In the genomic region with DNA sequence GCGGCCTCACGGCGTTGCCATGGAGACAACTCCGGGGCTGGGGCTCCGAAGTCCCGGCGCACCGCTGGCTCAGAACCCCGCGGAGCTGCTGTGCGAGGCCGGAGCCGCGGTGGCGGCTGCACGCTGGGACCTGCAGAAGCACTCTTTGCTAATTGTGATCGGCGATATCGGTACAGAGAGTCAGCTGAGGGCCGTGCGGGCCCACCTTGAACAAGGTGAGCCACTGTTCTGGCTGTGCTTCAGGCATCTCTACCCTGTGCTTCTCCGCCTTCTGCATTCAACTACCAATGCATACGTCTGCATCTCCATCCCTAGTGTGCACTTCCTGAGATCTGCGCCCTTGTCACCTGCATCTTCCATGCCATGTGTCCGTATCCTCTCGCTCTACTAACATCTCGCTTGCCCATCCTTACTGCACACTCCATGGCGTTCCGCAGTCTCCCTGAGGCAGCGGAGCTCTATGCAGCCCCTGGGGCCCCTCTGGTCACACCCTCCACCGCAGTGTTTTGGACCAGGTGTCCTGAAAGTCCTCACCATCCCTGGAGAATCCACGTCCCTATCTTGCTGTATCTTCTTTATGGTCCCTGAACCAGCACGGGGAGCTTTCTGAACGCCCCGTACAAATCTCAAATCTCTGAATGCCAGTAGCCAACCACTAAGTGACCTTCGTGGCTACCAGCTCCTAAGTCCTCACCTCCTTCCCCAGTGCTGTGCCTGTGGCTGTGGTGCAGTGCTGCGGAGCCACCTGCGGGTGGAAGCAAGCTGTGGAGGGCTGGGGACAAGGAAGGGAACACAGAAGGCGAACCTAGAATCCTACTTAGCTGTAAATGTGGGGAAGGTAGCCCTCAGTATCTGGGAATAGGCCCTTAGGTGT, we compare ENCODE assay signal across 1 cellular context.
TF ChIP-seq lines count a peak whose summit lies in the region.

No MANE protein-coding gene starts in this region.

TF ChIP-seq in HepG2, 621 proteins besides CTCF, POLR2A, EP300 and RAD21 (continued from another document):
- TF ChIP-seq, protein P1, sequence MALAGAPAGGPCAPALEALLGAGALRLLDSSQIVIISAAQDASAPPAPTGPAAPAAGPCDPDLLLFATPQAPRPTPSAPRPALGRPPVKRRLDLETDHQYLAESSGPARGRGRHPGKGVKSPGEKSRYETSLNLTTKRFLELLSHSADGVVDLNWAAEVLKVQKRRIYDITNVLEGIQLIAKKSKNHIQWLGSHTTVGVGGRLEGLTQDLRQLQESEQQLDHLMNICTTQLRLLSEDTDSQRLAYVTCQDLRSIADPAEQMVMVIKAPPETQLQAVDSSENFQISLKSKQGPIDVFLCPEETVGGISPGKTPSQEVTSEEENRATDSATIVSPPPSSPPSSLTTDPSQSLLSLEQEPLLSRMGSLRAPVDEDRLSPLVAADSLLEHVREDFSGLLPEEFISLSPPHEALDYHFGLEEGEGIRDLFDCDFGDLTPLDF (CRISPR knock-in tag; IDR thresholded peaks at IDR 0.05), result no peak
- TF ChIP-seq SPEN (CRISPR knock-in tag; IDR thresholded peaks at IDR 0.05; ENCODE audit: low read depth), result no peak
- TF ChIP-seq, protein P2, sequence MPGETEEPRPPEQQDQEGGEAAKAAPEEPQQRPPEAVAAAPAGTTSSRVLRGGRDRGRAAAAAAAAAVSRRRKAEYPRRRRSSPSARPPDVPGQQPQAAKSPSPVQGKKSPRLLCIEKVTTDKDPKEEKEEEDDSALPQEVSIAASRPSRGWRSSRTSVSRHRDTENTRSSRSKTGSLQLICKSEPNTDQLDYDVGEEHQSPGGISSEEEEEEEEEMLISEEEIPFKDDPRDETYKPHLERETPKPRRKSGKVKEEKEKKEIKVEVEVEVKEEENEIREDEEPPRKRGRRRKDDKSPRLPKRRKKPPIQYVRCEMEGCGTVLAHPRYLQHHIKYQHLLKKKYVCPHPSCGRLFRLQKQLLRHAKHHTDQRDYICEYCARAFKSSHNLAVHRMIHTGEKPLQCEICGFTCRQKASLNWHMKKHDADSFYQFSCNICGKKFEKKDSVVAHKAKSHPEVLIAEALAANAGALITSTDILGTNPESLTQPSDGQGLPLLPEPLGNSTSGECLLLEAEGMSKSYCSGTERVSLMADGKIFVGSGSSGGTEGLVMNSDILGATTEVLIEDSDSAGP (CRISPR knock-in tag; IDR thresholded peaks at IDR 0.05; ENCODE audit: borderline replicate concordance), result peak; percentile 48; the same call in 1 of the 2 replicates
- no peak for TF ChIP-seq GZF1 (CRISPR knock-in tag; IDR thresholded peaks at IDR 0.05)
- TF ChIP-seq HOXA3 (CRISPR knock-in tag; IDR thresholded peaks at IDR 0.05), result no peak
- TF ChIP-seq ZBTB8A (CRISPR knock-in tag; IDR thresholded peaks at IDR 0.05; ENCODE audit: borderline replicate concordance, low read depth), result no peak
- no peak for TF ChIP-seq ZFP41 (CRISPR knock-in tag; IDR thresholded peaks at IDR 0.05; ENCODE audit: borderline replicate concordance)
- TF ChIP-seq NFE2L1 (CRISPR knock-in tag; IDR thresholded peaks at IDR 0.05; ENCODE audit: borderline replicate concordance), result no peak
- TF ChIP-seq HOXA5 (CRISPR knock-in tag; IDR thresholded peaks at IDR 0.05), result no peak
- TF ChIP-seq ZNF335 (CRISPR knock-in tag; IDR thresholded peaks at IDR 0.05), result 0 out of 2 replicates have a peak, but pooled peaks have one; percentile 23
- TF ChIP-seq ZSCAN12 (CRISPR knock-in tag; IDR thresholded peaks at IDR 0.05), result no peak
- TF ChIP-seq ZNF431 (CRISPR knock-in tag; IDR thresholded peaks at IDR 0.05; ENCODE audit: borderline replicate concordance, low read depth), result no peak
- no peak for TF ChIP-seq ZNF282 (IDR thresholded peaks at IDR 0.05; ENCODE audit: partially characterized antibody)
- no peak for TF ChIP-seq ZNF549 (CRISPR knock-in tag; IDR thresholded peaks at IDR 0.05)
- TF ChIP-seq RFX3 (CRISPR knock-in tag; IDR thresholded peaks at IDR 0.05), result no peak; the same call in 1 of the 2 replicates
- no peak for TF ChIP-seq HCFC1 (IDR thresholded peaks at IDR 0.05; ENCODE audit: low read depth, low read length)
- TF ChIP-seq EEA1 (CRISPR knock-in tag; IDR thresholded peaks at IDR 0.05; ENCODE audit: borderline replicate concordance), result no peak
- no peak for TF ChIP-seq ZNF256 (CRISPR knock-in tag; conservative IDR thresholded peaks at IDR 0.05)
- TF ChIP-seq BORCS8-MEF2B (CRISPR knock-in tag; IDR thresholded peaks at IDR 0.05), result 0 out of 2 replicates have a peak, but pooled peaks have one; percentile 12
- TF ChIP-seq ZEB1 (IDR thresholded peaks at IDR 0.05; ENCODE audit: insufficient replicate concordance, low read depth), result no peak
- TF ChIP-seq ZMAT3 (CRISPR knock-in tag; conservative IDR thresholded peaks at IDR 0.05), result no peak
- peak; percentile 52; the same call in 1 of the 2 replicates for TF ChIP-seq MAZ (IDR thresholded peaks at IDR 0.05; ENCODE audit: borderline replicate concordance, low read depth, low read length)
- TF ChIP-seq MAZ (CRISPR knock-in tag; IDR thresholded peaks at IDR 0.05; ENCODE audit: low read depth), result no peak
- TF ChIP-seq ZNF670 (CRISPR knock-in tag; IDR thresholded peaks at IDR 0.05; ENCODE audit: borderline replicate concordance), result no peak
- no peak for TF ChIP-seq ZNF788 (CRISPR knock-in tag; IDR thresholded peaks at IDR 0.05; ENCODE audit: borderline replicate concordance)
- 0 out of 2 replicates have a peak, but pooled peaks have one; percentile 3 for TF ChIP-seq HDAC1 (CRISPR knock-in tag; IDR thresholded peaks at IDR 0.05)
- TF ChIP-seq ZNF550 (CRISPR knock-in tag; IDR thresholded peaks at IDR 0.05; ENCODE audit: borderline replicate concordance), result 0 out of 2 replicates have a peak, but pooled peaks have one; percentile 48
- no peak for TF ChIP-seq SMAD3 (CRISPR knock-in tag; IDR thresholded peaks at IDR 0.05)
- TF ChIP-seq, protein P3, sequence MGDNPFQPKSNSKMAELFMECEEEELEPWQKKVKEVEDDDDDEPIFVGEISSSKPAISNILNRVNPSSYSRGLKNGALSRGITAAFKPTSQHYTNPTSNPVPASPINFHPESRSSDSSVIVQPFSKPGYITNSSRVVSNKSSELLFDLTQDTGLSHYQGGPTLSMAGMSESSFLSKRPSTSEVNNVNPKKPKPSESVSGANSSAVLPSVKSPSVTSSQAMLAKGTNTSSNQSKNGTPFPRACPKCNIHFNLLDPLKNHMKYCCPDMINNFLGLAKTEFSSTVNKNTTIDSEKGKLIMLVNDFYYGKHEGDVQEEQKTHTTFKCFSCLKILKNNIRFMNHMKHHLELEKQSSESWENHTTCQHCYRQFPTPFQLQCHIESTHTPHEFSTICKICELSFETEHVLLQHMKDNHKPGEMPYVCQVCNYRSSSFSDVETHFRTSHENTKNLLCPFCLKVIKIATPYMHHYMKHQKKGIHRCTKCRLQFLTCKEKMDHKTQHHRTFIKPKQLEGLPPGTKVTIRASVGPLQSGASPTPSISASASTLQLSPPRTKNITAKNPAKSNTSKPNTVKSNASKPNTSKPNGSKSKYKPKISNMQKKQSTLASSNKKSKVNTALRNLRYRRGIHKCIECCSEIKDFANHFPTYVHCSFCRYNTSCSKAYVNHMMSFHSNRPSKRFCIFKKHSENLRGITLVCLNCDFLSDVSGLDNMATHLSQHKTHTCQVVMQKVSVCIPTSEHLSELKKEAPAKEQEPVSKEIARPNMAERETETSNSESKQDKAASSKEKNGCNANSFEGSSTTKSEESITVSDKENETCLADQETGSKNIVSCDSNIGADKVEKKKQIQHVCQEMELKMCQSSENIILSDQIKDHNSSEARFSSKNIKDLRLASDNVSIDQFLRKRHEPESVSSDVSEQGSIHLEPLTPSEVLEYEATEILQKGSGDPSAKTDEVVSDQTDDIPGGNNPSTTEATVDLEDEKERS (CRISPR knock-in tag; IDR thresholded peaks at IDR 0.05), result no peak
- no peak for TF ChIP-seq SALL2 (CRISPR knock-in tag; IDR thresholded peaks at IDR 0.05)
- TF ChIP-seq MYPOP (CRISPR knock-in tag; IDR thresholded peaks at IDR 0.05), result peak; percentile 93; the same call in 1 of the 2 replicates
